Comparison of ENCODE assay signal across 7 cellular contexts in the genomic region with DNA sequence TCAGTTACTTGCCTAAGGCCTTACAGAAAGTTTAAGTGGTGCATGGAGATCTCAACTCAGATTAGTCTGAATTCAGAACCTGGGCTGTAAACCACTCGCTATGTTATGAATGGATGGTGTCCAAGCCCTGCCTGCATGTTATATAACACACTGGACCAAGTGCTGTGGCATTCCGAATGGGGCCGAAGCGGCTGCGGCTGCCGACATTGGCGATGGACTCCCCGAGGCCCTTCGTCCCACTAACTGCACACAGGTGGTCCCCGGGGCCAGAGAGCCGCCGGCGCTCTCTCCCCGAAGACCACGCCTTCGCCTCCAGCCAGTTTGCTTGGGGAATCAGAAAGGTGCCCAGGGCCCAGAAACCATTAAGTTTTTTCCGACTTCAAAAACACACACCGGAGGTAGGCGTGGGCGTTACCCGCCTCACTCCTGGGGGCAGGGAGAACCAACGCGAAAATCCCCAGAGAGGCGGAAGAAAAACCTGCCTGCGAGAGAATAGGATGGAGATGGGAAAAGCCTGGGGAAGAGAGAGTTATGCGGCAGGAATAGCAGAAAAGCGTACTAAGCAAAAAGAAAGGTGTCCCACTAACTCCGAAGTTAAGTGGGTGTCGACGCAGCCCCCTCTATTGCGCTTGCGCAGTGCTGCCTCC. TPM values are rescaled to one million over a fixed set of nuclear protein-coding genes. Genes with fewer than 3 reads are reported as not detected.
DNase-seq lines count a peak whose midpoint lies in the region; ATAC-seq and TF ChIP-seq lines count a peak whose summit lies in the region.

No MANE protein-coding gene starts in this region.

- H3K9me3 ChIP-seq in GM23248 (ENCODE audit: low read depth) (no peaks in the 10 kb centered on the region), colonic mucosa (no peaks in the 10 kb centered on the region)

- H3F3A ChIP-seq in GM23248 (ENCODE audit: insufficient read depth), result no peaks in the 10 kb centered on the region

- H3K36me3 Mint-ChIP-seq in memory B cell, result peaks cover 8% of the 10 kb centered on the region
- no peaks in the 10 kb centered on the region for H3K36me3 Mint-ChIP-seq in type B pancreatic cell

- in situ Hi-C loops in GM23248 (cut with MboI), result no loop called here

- peak overlapping the region; percentile 99 for H3K27ac Mint-ChIP-seq in memory B cell
- peak overlapping the region; percentile 91 for H3K27ac Mint-ChIP-seq in type B pancreatic cell

- H3K27me3 Mint-ChIP-seq in memory B cell (no peaks in the 10 kb centered on the region), type B pancreatic cell (peaks cover 78% of the 10 kb centered on the region)

- TF ChIP-seq CTCF in colonic mucosa (IDR thresholded peaks at IDR 0.05) (no peak), type B pancreatic cell (conservative IDR thresholded peaks at IDR 0.05) (no peak)

- H3K36me3 ChIP-seq in GM23248 (ENCODE audit: low read depth) (no peaks in the 10 kb centered on the region), colonic mucosa (no peaks in the 10 kb centered on the region)

- no peaks in the 10 kb centered on the region for H4K20me1 ChIP-seq in GM23248 (ENCODE audit: insufficient read depth)

- no peaks in the 10 kb centered on the region for H3K79me2 ChIP-seq in GM23248 (ENCODE audit: insufficient read depth)

- peak overlapping the region; percentile 81 for H3K4me3 ChIP-seq in GM23248
- peak overlapping the region; percentile 91 for H3K4me3 ChIP-seq in colonic mucosa

- H3K4me1 Mint-ChIP-seq in memory B cell (peaks cover 31% of the 10 kb centered on the region), type B pancreatic cell (ENCODE audit: unreplicated experiment) (peaks cover 4% of the 10 kb centered on the region)

- 0 to 1% methylated on average over 25 to 32 of the region's 32 CpGs for WGBS in GM23248 (ENCODE audit: low coverage in 1 of 2, low lambda C conversion rate in 2 of 2, missing lambda C conversion rate in 2 of 2), 2 experiments

- ATAC-seq in GM18498 (IDR thresholded peaks at IDR 0.05; ENCODE audit: unreplicated experiment), result peak; percentile 21
- peak; percentile 43 for ATAC-seq in memory B cell (ENCODE audit: low read depth)

- H3K4me3 Mint-ChIP-seq in memory B cell (peak overlapping the region; percentile 99), type B pancreatic cell (peak overlapping the region; percentile 95)

- H3K9ac ChIP-seq in GM23248, result peak overlapping the region; percentile 65
- H3K9ac ChIP-seq in colonic mucosa (ENCODE audit: low read depth in 2 of 2, low read length in 2 of 2), result peak overlapping the region; percentile 72 to 94

- peak; percentile 50 for DNase-seq in GM23248
- DNase-seq in M059J (ENCODE audit: low read depth), result peak; percentile 75
- peak; percentile 65 for DNase-seq in colonic mucosa
- no peak for DNase-seq in memory B cell (ENCODE audit: low spot score in 2 of 2)
- no peak for DNase-seq in type B pancreatic cell (ENCODE audit: extremely low spot score, unreplicated experiment)
- DNase-seq in NCI-H2107 (lab: John Stamatoyannopoulos, UW), result no peak

- no peaks in the 10 kb centered on the region for H3K9me3 Mint-ChIP-seq in memory B cell
- H3K9me3 Mint-ChIP-seq in type B pancreatic cell, result no peaks in the 10 kb centered on the region

- H3K9me2 ChIP-seq in GM23248 (ENCODE audit: insufficient read depth), result no peaks in the 10 kb centered on the region

- H2AFZ ChIP-seq in GM23248, result peak overlapping the region; percentile 94

- H3K4me1 ChIP-seq in GM23248 (ENCODE audit: insufficient read depth) (no peaks in the 10 kb centered on the region), colonic mucosa (peaks cover 3% of the 10 kb centered on the region)

- H3K27me3 ChIP-seq in GM23248 (replicated peaks; ENCODE audit: insufficient read depth), result 0 out of 2 replicates have a peak, but pooled peaks cover 10% of the 10 kb centered on the region
- no peaks in the 10 kb centered on the region for H3K27me3 ChIP-seq in colonic mucosa

- no peak overlapping the region for H3K27ac ChIP-seq in GM23248
- peak overlapping the region; percentile 63 for H3K27ac ChIP-seq in colonic mucosa

- intact Hi-C loops in colonic mucosa (cut with DNase I), result no loop called here

- peak overlapping the region; percentile 85 for H3K4me2 ChIP-seq in GM23248 (ENCODE audit: unreplicated experiment)

RNA-seq across cellular contexts. Expression of gene TENT5C, which starts 0.6 kb away (rescaled TPM):
- 0.25 TPM in 1 of 2 replicates, not detected in the other for total RNA-seq in GM23248 (2014; rRNA removed; shearing (Covaris generic))
- polyA plus RNA-seq in GM23248 (2016; fragmentation: Nextera tagmentation; extraction: Ambion mirVana), result 0.19 and 0.20 TPM in 2 replicates
- total RNA-seq in M059J (2014; rRNA removed; shearing (Covaris generic)), result 4.5 and 6.3 TPM in 2 replicates
- total RNA-seq in colonic mucosa, result 10 to 100 TPM; 40.7 to 58.5 TPM
- total RNA-seq in type B pancreatic cell (ENCODE audit: low replicate concordance), result 12.9 and 13.8 TPM in 2 replicates

Comparison
In these comparisons a context has a peak if more than half of its experiments do, and no peak if none do; other contexts are left out.
1. DNase-seq: peak in GM23248 (single experiment), M059J (single experiment) and colonic mucosa (single experiment); none in memory B cell (0 of 2), type B pancreatic cell (single experiment) and NCI-H2107 (single experiment).